Comparison of ENCODE assay signal across 16 cellular contexts in the genomic region with DNA sequence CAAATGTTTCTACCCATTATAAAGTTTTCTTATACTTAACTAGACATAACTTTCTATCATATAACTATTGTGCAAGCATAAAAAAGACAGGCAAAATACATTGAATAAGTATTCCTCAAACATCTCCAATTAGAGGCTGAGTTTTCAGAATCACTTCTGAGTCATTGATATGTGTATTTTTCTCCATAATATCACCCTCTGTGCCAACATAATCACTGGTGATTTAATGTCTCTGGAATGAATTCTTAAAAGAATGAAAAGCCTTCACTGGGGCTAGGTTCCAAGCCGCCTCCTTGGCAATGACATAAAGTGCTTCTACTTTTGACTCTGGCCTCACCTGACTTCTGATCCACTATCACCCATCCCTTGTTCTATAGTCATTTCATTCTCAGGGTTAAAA.
DNase-seq lines count a peak whose midpoint lies in the region; ATAC-seq, FAIRE-seq and TF ChIP-seq lines count a peak whose summit lies in the region.
"Had no signal": no experiment of that assay in that cellular context is flagged by ENCODE, and none has a peak within 500 bp of the region (broad histone marks: within the 10 kb centered on the region; RNA-seq: fewer than 3 reads in every experiment).

No MANE protein-coding gene starts in this region.

- H3K4me3 Mint-ChIP-seq in Calu3 (ENCODE audit: low read depth, unreplicated experiment): no peak overlapping the region
- no peak overlapping the region for H3K4me3 Mint-ChIP-seq in type B pancreatic cell
- H3K4me3 Mint-ChIP-seq: activated CD4-positive, alpha-beta memory T cell treated with anti-CD3 and anti-CD28 coated beads for 36 hours; CD4-positive, CD25-positive, alpha-beta regulatory T cell; naive thymus-derived CD8-positive, alpha-beta T cell; T-helper 17 cell had no signal

- H3F3A ChIP-seq in MM.1S (ENCODE audit: insufficient read depth, low read length): peaks cover 61% of the 10 kb centered on the region

- H3K4me1 Mint-ChIP-seq in Calu3 (ENCODE audit: low read depth, unreplicated experiment) (peaks cover 46% of the 10 kb centered on the region), type B pancreatic cell (ENCODE audit: unreplicated experiment) (peaks cover 20% of the 10 kb centered on the region)
- H3K4me1 Mint-ChIP-seq: naive thymus-derived CD8-positive, alpha-beta T cell; T-helper 17 cell had no signal

- ATAC-seq in Right ventricle myocardium superior (ENCODE audit: poor library complexity): no peak
- ATAC-seq: K562; left cardiac atrium; naive thymus-derived CD8-positive, alpha-beta T cell; T-helper 17 cell had no signal

- intact Hi-C loops in Calu3 (cut with micrococcal nuclease; ENCODE audit: unreplicated experiment): loop anchor here (5.0 kb wide), 1 partner anchor 65 kb away; no protein-coding TSS in a partner anchor
- intact Hi-C loops in Right ventricle myocardium superior (cut with DNase I): no loop called here

- no peaks in the 10 kb centered on the region for H3K9me2 ChIP-seq in MM.1S (replicated peaks; ENCODE audit: insufficient read depth, low read length)

- H3K9me3 Mint-ChIP-seq in Calu3 (ENCODE audit: low read depth, unreplicated experiment) (peaks cover 3% of the 10 kb centered on the region), type B pancreatic cell (peaks cover 4% of the 10 kb centered on the region)
- H3K9me3 Mint-ChIP-seq: activated CD4-positive, alpha-beta memory T cell treated with anti-CD3 and anti-CD28 coated beads for 36 hours; naive thymus-derived CD8-positive, alpha-beta T cell had no signal

- H3K36me3 ChIP-seq in MM.1S (replicated peaks; ENCODE audit: insufficient read depth, low read length): no peaks in the 10 kb centered on the region
- no peaks in the 10 kb centered on the region for H3K36me3 ChIP-seq in bronchial epithelial cell (ENCODE audit: control insufficient read depth, insufficient read depth, low read length)
- H3K36me3 ChIP-seq: esophagus squamous epithelium had no signal

- H3K79me2 ChIP-seq in MM.1S (ENCODE audit: low read length): peaks cover 56% of the 10 kb centered on the region

- H2AFZ ChIP-seq in MM.1S (ENCODE audit: low read length): no peak overlapping the region

- no peak overlapping the region for H3K4me2 ChIP-seq in MM.1S (ENCODE audit: low read depth, low read length)

- CTCF ChIA-PET in Calu3 (lab: Charles Lee): interaction anchor here (0.7 kb wide), 1 partner anchor 21 kb away, joined by 3 read pairs; no protein-coding TSS in a partner anchor

- H4K20me1 ChIP-seq in MM.1S (ENCODE audit: insufficient read depth, low read length): no peaks in the 10 kb centered on the region

- H3K9me3 ChIP-seq in MM.1S (replicated peaks; ENCODE audit: insufficient read depth, low read length): no peaks in the 10 kb centered on the region
- H3K9me3 ChIP-seq: esophagus squamous epithelium had no signal

- H3K36me3 Mint-ChIP-seq in Calu3 (ENCODE audit: insufficient read depth, unreplicated experiment) (peaks cover 11% of the 10 kb centered on the region), type B pancreatic cell (no peaks in the 10 kb centered on the region)
- H3K36me3 Mint-ChIP-seq: activated CD4-positive, alpha-beta memory T cell treated with anti-CD3 and anti-CD28 coated beads for 36 hours; CD4-positive, CD25-positive, alpha-beta regulatory T cell; naive thymus-derived CD8-positive, alpha-beta T cell had no signal

- peaks cover 84% of the 10 kb centered on the region for H3K4me1 ChIP-seq in MM.1S (ENCODE audit: low read length)

- H3K27me3 Mint-ChIP-seq in Calu3 (ENCODE audit: unreplicated experiment) (peaks cover 51% of the 10 kb centered on the region), type B pancreatic cell (peaks cover 16% of the 10 kb centered on the region)

- H3K4me3 ChIP-seq in MM.1S (ENCODE audit: low read length) (no peak overlapping the region), bronchial epithelial cell (ENCODE audit: low read depth, low read length) (no peak overlapping the region)
- H3K4me3 ChIP-seq: esophagus squamous epithelium, K562 had no signal

- no TSS peak for BruUV-seq in Calu3 (replicated peaks; lab: Mats Ljungman, UMichigan)

- no peak overlapping the region for H3K9ac ChIP-seq in MM.1S (ENCODE audit: low read length)

- H3K27ac ChIP-seq in MM.1S (ENCODE audit: low read length): peak overlapping the region; percentile 97; the same call in 1 of the 2 replicates
- H3K27ac ChIP-seq: esophagus squamous epithelium had no signal

- TF ChIP-seq CTCF in Calu3 (IDR thresholded peaks at IDR 0.05; ENCODE audit: unreplicated experiment) (no peak), MM.1S (IDR thresholded peaks at IDR 0.05; ENCODE audit: low read length) (no peak), bronchial epithelial cell (IDR thresholded peaks at IDR 0.05; ENCODE audit: insufficient read depth, low read length, severe bottlenecking) (no peak), type B pancreatic cell (conservative IDR thresholded peaks at IDR 0.05) (no peak)

- H3K27ac Mint-ChIP-seq in Calu3 (ENCODE audit: unreplicated experiment): no peak overlapping the region
- no peak overlapping the region for H3K27ac Mint-ChIP-seq in type B pancreatic cell
- H3K27ac Mint-ChIP-seq: activated CD4-positive, alpha-beta memory T cell treated with anti-CD3 and anti-CD28 coated beads for 36 hours; CD4-positive, CD25-positive, alpha-beta regulatory T cell; naive thymus-derived CD8-positive, alpha-beta T cell; T-helper 17 cell had no signal

- no peak for FAIRE-seq in bronchial epithelial cell (lab: Jason Lieb, UNC)
- FAIRE-seq: K562 had no signal

- H3K27me3 ChIP-seq in MM.1S (replicated peaks; ENCODE audit: insufficient read depth, low read length) (no peaks in the 10 kb centered on the region), bronchial epithelial cell (ENCODE audit: control insufficient read depth, insufficient read depth, low read length) (no peaks in the 10 kb centered on the region)
- H3K27me3 ChIP-seq: esophagus squamous epithelium had no signal

- DNase-seq in Calu3: peak; percentile 13
- no peak for DNase-seq in MM.1S
- DNase-seq in bronchial epithelial cell (ENCODE audit: low read depth): peak; percentile 94
- DNase-seq in kidney tubule cell (ENCODE audit: low spot score): peak; percentile 84
- DNase-seq in NCI-H2081 (lab: John Stamatoyannopoulos, UW): no peak
- no peak for DNase-seq in Right ventricle myocardium superior
- DNase-seq in NCI-H2107 (lab: John Stamatoyannopoulos, UW): no peak
- no peak for DNase-seq in type B pancreatic cell (ENCODE audit: extremely low spot score, unreplicated experiment)
- DNase-seq: activated CD4-positive, alpha-beta memory T cell treated with anti-CD3 and anti-CD28 coated beads for 36 hours; activated effector memory CD4-positive, alpha-beta T cell treated with anti-CD3 and anti-CD28 coated beads, Interleukin-2, amount 50 U/mL, for 16 hours; CD4-positive, CD25-positive, alpha-beta regulatory T cell; esophagus squamous epithelium; left cardiac atrium; naive thymus-derived CD8-positive, alpha-beta T cell; T-helper 17 cell had no signal

Comparison
In these comparisons a context has a peak if more than half of its experiments do, and no peak if none do; other contexts are left out.
1. DNase-seq: peak in Calu3 (single experiment), bronchial epithelial cell (single experiment) and kidney tubule cell (single experiment); none in MM.1S (single experiment), NCI-H2081 (0 of 2), Right ventricle myocardium superior (single experiment), NCI-H2107 (single experiment) and type B pancreatic cell (single experiment).